ENCODE assay signal across 1 cellular context in the genomic region with DNA sequence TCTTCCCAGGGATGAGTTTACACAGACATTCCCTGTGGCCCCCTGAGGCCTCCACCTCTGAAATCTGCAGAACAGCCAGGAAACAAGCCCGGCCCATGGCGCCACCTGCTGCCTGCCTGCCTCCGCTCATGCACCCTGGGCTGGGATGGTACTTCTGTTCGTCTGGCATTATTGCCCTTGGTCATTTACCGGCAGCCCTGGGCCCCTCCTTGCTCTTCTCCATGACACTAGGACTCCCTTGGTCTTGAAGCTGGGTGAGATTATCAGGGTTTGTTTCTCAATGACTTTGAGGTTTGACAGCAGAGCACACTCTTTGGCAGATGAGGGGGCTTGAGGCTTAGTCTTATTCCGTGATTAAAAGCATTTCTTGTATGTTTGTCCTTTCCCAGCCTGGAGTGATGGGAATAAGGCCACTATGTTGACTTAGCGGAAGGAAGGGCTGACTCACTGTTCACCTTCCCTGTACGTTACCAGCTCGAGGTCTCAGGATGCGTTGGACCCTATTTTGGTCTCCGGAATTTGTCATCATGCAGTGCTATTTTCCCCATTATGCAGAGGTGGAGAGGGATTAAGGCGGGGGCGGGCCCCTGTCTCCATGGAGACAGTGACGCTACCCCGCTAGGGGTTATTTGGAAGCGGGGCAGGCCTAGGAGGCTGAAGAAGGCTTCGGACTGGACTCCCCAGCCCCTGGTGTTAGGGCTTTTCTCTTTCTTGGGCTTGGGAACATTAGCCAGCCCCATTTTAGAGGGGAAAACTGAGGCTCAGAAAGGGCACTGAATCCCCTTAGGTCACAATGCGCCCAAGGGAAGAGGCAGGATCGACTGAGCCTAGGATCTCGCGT.
A peak's percentile ranks its signal among the peaks of the same experiment; 100 is the strongest.
TF ChIP-seq lines count a peak whose summit lies in the region.

No MANE protein-coding gene starts in this region.

TF ChIP-seq in HepG2, 621 proteins besides CTCF, POLR2A, EP300 and RAD21 (continued from another document and continues in another):
- peak; percentile 56; the same call in 1 of the 2 replicates for TF ChIP-seq SALL1 (CRISPR knock-in tag; IDR thresholded peaks at IDR 0.05)
- no peak for TF ChIP-seq SETDB1 (CRISPR knock-in tag; IDR thresholded peaks at IDR 0.05; ENCODE audit: borderline replicate concordance)
- TF ChIP-seq MYNN (CRISPR knock-in tag; IDR thresholded peaks at IDR 0.05; ENCODE audit: low read depth), result no peak
- 0 out of 2 replicates have a peak, but pooled peaks have one; percentile 79 for TF ChIP-seq ZNF607 (CRISPR knock-in tag; IDR thresholded peaks at IDR 0.05; ENCODE audit: borderline replicate concordance)
- no peak for TF ChIP-seq NR3C1 (CRISPR knock-in tag; IDR thresholded peaks at IDR 0.05)
- TF ChIP-seq NR2F2 (IDR thresholded peaks at IDR 0.05; ENCODE audit: borderline replicate concordance, low read depth), result no peak
- no peak for TF ChIP-seq ZNF326 (CRISPR knock-in tag; IDR thresholded peaks at IDR 0.05; ENCODE audit: borderline replicate concordance)
- no peak for TF ChIP-seq PCBP2 (optimal IDR thresholded peaks at IDR 0.05; ENCODE audit: low read depth, low read length, poor library complexity, severe bottlenecking)
- no peak for TF ChIP-seq SNAI1 (CRISPR knock-in tag; IDR thresholded peaks at IDR 0.05; ENCODE audit: borderline replicate concordance)
- TF ChIP-seq, protein P1, sequence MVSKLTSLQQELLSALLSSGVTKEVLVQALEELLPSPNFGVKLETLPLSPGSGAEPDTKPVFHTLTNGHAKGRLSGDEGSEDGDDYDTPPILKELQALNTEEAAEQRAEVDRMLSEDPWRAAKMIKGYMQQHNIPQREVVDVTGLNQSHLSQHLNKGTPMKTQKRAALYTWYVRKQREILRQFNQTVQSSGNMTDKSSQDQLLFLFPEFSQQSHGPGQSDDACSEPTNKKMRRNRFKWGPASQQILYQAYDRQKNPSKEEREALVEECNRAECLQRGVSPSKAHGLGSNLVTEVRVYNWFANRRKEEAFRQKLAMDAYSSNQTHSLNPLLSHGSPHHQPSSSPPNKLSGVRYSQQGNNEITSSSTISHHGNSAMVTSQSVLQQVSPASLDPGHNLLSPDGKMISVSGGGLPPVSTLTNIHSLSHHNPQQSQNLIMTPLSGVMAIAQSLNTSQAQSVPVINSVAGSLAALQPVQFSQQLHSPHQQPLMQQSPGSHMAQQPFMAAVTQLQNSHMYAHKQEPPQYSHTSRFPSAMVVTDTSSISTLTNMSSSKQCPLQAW (CRISPR knock-in tag; IDR thresholded peaks at IDR 0.05), result peak; percentile 70; the same call in 1 of the 2 replicates
- no peak for TF ChIP-seq RAD51 (IDR thresholded peaks at IDR 0.05; ENCODE audit: borderline replicate concordance)
- 0 out of 2 replicates have a peak, but pooled peaks have one; percentile 45 for TF ChIP-seq SP4 (CRISPR knock-in tag; IDR thresholded peaks at IDR 0.05)
- 0 out of 2 replicates have a peak, but pooled peaks have one; percentile 26 for TF ChIP-seq ZNF224 (CRISPR knock-in tag; IDR thresholded peaks at IDR 0.05)
- 0 out of 2 replicates have a peak, but pooled peaks have one; percentile 35 for TF ChIP-seq KDM4B (CRISPR knock-in tag; IDR thresholded peaks at IDR 0.05)
- TF ChIP-seq ZNF549 (CRISPR knock-in tag; IDR thresholded peaks at IDR 0.05), result no peak
- TF ChIP-seq, protein P2, sequence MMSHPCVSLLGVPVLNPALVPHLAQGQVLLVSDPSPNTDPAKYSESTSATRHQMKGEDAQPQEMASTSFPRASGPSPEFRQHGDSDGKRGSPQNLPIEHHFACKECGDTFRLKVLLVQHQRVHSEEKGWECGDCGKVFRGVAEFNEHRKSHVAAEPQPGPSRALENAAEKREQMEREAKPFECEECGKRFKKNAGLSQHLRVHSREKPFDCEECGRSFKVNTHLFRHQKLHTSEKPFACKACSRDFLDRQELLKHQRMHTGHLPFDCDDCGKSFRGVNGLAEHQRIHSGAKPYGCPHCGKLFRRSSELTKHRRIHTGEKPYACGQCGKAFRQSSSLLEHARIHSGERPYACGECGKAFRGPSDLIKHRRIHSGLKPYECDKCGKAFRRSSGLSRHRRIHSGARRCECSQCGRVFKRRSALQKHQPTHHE (CRISPR knock-in tag; IDR thresholded peaks at IDR 0.05; ENCODE audit: borderline replicate concordance), result no peak
- TF ChIP-seq CBFB (CRISPR knock-in tag; IDR thresholded peaks at IDR 0.05), result no peak
- TF ChIP-seq KLF16 (CRISPR knock-in tag; IDR thresholded peaks at IDR 0.05), result peak in 1 of 2 experiments; percentile 55; a peak in 1 of 4 replicates
- no peak for TF ChIP-seq ZNF564 (CRISPR knock-in tag; IDR thresholded peaks at IDR 0.05)
- TF ChIP-seq, protein P3, sequence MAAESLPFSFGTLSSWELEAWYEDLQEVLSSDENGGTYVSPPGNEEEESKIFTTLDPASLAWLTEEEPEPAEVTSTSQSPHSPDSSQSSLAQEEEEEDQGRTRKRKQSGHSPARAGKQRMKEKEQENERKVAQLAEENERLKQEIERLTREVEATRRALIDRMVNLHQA (CRISPR knock-in tag; IDR thresholded peaks at IDR 0.05), result no peak
- TF ChIP-seq, protein P4, sequence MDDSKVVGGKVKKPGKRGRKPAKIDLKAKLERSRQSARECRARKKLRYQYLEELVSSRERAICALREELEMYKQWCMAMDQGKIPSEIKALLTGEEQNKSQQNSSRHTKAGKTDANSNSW (CRISPR knock-in tag; IDR thresholded peaks at IDR 0.05; ENCODE audit: borderline replicate concordance), result no peak
- TF ChIP-seq PHF8 (CRISPR knock-in tag; IDR thresholded peaks at IDR 0.05), result peak; percentile 9
- TF ChIP-seq HNF4A (CRISPR knock-in tag; IDR thresholded peaks at IDR 0.05), result peak; percentile 13; the same call in 1 of the 2 replicates
- TF ChIP-seq SAP130 (CRISPR knock-in tag; IDR thresholded peaks at IDR 0.05; ENCODE audit: low read depth), result peak; percentile 75
- TF ChIP-seq MBD4 (IDR thresholded peaks at IDR 0.05; ENCODE audit: borderline replicate concordance, low read length), result no peak
- no peak for TF ChIP-seq FOSL1 (CRISPR knock-in tag; IDR thresholded peaks at IDR 0.05; ENCODE audit: borderline replicate concordance)
- no peak for TF ChIP-seq MEIS2 (CRISPR knock-in tag; IDR thresholded peaks at IDR 0.05)
- TF ChIP-seq, protein P5, sequence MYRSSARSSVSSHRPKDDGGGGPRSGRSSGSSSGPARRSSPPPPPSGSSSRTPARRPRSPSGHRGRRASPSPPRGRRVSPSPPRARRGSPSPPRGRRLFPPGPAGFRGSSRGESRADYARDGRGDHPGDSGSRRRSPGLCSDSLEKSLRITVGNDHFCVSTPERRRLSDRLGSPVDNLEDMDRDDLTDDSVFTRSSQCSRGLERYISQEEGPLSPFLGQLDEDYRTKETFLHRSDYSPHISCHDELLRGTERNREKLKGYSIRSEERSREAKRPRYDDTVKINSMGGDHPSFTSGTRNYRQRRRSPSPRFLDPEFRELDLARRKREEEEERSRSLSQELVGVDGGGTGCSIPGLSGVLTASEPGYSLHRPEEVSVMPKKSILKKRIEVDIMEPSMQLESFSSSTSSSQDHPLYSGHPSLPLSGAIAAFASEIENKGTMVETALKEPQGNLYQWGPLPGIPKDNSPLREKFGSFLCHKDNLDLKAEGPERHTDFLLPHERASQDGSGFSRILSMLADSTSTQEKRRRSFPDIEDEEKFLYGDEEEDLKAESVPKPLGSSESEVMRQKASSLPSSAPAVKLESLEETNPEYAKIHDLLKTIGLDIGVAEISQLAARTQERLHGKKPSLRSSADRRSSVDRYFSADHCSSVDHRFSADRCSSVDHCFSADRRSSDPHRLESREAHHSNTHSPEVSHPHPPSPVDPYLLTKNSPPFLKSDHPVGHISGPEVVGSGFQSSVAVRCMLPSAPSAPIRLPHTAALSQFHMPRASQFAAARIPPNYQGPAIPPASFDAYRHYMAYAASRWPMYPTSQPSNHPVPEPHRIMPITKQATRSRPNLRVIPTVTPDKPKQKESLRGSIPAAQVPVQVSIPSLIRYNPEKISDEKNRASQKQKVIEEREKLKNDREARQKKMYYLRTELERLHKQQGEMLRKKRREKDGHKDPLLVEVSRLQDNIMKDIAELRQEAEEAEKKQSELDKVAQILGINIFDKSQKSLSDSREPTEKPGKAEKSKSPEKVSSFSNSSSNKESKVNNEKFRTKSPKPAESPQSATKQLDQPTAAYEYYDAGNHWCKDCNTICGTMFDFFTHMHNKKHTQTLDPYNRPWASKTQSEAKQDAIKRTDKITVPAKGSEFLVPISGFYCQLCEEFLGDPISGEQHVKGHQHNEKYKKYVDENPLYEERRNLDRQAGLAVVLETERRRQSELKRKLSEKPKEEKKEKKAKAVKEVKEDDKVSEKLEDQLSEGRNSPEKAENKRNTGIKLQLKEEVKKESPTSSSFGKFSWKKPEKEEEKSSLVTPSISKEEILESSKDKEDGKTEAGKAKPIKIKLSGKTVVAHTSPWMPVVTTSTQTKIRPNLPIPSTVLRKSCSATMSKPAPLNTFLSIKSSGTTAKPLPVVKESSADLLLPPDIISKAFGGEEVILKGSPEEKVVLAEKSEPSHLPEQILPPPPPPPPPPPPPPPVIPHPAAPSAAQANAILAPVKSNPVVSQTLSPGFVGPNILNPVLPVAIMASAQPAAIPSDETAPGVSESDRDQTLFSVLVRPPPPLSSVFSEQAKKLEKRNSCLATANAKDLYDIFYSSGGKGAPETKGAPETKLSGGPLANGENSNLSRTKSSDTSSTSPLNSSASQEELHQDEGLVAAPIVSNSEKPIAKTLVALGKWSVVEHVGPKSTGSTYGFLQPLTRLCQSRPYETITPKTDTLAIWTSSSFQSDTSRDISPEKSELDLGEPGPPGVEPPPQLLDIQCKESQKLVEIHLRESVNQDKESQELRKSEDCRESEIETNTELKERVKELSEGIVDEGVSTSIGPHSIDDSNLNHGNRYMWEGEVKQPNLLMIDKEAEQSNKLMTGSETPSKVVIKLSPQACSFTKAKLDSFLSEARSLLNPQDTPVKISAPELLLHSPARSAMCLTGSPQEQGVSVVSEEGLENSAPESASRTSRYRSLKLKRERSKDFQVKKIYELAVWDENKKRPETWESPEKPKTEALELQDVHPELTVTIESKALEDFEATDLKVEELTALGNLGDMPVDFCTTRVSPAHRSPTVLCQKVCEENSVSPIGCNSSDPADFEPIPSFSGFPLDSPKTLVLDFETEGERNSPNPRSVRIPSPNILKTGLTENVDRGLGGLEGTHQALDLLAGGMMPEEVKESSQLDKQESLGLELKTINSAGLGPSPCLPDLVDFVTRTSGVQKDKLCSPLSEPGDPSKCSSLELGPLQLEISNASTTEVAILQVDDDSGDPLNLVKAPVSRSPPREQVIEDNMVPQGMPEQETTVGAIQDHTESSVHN (CRISPR knock-in tag; IDR thresholded peaks at IDR 0.05), result no peak
- 0 out of 2 replicates have a peak, but pooled peaks have one; percentile 55 for TF ChIP-seq ZNF292 (CRISPR knock-in tag; IDR thresholded peaks at IDR 0.05; ENCODE audit: borderline replicate concordance, low read depth)
- no peak for TF ChIP-seq ZFP41 (CRISPR knock-in tag; IDR thresholded peaks at IDR 0.05; ENCODE audit: borderline replicate concordance)
- TF ChIP-seq PHF20 (CRISPR knock-in tag; IDR thresholded peaks at IDR 0.05), result peak; percentile 20; the same call in 1 of the 2 replicates
- TF ChIP-seq, protein P6, sequence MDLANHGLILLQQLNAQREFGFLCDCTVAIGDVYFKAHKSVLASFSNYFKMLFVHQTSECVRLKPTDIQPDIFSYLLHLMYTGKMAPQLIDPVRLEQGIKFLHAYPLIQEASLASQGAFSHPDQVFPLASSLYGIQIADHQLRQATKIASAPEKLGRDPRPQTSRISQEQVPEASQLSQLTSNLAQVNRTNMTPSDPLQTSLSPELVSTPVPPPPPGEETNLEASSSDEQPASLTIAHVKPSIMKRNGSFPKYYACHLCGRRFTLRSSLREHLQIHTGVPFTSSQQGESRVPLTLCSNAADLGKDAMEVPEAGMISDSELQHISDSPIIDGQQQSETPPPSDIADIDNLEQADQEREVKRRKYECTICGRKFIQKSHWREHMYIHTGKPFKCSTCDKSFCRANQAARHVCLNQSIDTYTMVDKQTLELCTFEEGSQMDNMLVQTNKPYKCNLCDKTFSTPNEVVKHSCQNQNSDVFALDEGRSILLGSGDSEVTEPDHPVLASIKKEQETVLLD (CRISPR knock-in tag; IDR thresholded peaks at IDR 0.05; ENCODE audit: low read depth), result no peak
- 0 out of 2 replicates have a peak, but pooled peaks have one; percentile 13 for TF ChIP-seq ZNF644 (CRISPR knock-in tag; IDR thresholded peaks at IDR 0.05; ENCODE audit: low read depth)
- TF ChIP-seq, protein P7, sequence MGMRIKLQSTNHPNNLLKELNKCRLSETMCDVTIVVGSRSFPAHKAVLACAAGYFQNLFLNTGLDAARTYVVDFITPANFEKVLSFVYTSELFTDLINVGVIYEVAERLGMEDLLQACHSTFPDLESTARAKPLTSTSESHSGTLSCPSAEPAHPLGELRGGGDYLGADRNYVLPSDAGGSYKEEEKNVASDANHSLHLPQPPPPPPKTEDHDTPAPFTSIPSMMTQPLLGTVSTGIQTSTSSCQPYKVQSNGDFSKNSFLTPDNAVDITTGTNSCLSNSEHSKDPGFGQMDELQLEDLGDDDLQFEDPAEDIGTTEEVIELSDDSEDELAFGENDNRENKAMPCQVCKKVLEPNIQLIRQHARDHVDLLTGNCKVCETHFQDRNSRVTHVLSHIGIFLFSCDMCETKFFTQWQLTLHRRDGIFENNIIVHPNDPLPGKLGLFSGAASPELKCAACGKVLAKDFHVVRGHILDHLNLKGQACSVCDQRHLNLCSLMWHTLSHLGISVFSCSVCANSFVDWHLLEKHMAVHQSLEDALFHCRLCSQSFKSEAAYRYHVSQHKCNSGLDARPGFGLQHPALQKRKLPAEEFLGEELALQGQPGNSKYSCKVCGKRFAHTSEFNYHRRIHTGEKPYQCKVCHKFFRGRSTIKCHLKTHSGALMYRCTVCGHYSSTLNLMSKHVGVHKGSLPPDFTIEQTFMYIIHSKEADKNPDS (CRISPR knock-in tag; IDR thresholded peaks at IDR 0.05), result 0 out of 2 replicates have a peak, but pooled peaks have one; percentile 42
- TF ChIP-seq, protein P8, sequence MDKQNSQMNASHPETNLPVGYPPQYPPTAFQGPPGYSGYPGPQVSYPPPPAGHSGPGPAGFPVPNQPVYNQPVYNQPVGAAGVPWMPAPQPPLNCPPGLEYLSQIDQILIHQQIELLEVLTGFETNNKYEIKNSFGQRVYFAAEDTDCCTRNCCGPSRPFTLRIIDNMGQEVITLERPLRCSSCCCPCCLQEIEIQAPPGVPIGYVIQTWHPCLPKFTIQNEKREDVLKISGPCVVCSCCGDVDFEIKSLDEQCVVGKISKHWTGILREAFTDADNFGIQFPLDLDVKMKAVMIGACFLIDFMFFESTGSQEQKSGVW (CRISPR knock-in tag; IDR thresholded peaks at IDR 0.05; ENCODE audit: borderline replicate concordance), result no peak
- TF ChIP-seq ZEB1 (IDR thresholded peaks at IDR 0.05; ENCODE audit: insufficient replicate concordance, low read depth), result peak; percentile 7
- peak; percentile 49 for TF ChIP-seq THAP11 (CRISPR knock-in tag; IDR thresholded peaks at IDR 0.05)
- peak; percentile 56; the same call in 1 of the 2 replicates for TF ChIP-seq KAT8 (CRISPR knock-in tag; IDR thresholded peaks at IDR 0.05)
- peak; percentile 57; the same call in 1 of the 2 replicates for TF ChIP-seq JUN (CRISPR knock-in tag; IDR thresholded peaks at IDR 0.05)
- peak; percentile 22 for TF ChIP-seq ZNF781 (CRISPR knock-in tag; IDR thresholded peaks at IDR 0.05; ENCODE audit: borderline replicate concordance, not compliant biosample characterization)
- TF ChIP-seq NFE2L1 (CRISPR knock-in tag; IDR thresholded peaks at IDR 0.05; ENCODE audit: borderline replicate concordance), result no peak
- no peak for TF ChIP-seq LCORL (IDR thresholded peaks at IDR 0.05)
- TF ChIP-seq LCORL (CRISPR knock-in tag; IDR thresholded peaks at IDR 0.05), result peak; percentile 66
- peak; percentile 45; the same call in 1 of the 2 replicates for TF ChIP-seq MTA1 (CRISPR knock-in tag; IDR thresholded peaks at IDR 0.05; ENCODE audit: borderline replicate concordance)
